ENCODE assay signal across 14 cellular contexts in genomic region chr2:106130251-106130998, GRCh38.
DNase-seq lines count a peak whose midpoint lies in the region; ATAC-seq and TF ChIP-seq lines count a peak whose summit lies in the region.
"Had no signal": no experiment of that assay in that cellular context is flagged by ENCODE, and none has a peak within 500 bp of the region (broad histone marks: within the 10 kb centered on the region; RNA-seq: fewer than 3 reads in every experiment).

No MANE protein-coding gene starts in this region.

- intact Hi-C loops in left ventricle myocardium superior (cut with micrococcal nuclease), result no loop called here
- intact Hi-C loops in upper lobe of right lung (cut with DNase I), result no loop called here

- H3K36me3 ChIP-seq in cardiac muscle cell (no peaks in the 10 kb centered on the region), upper lobe of right lung (peaks cover 2% of the 10 kb centered on the region)

- H3K27me3 ChIP-seq in cardiac muscle cell (no peaks in the 10 kb centered on the region), upper lobe of right lung (no peaks in the 10 kb centered on the region)
- H3K27me3 ChIP-seq: body of pancreas had no signal

- H3K4me3 ChIP-seq in cardiac muscle cell (no peak overlapping the region), upper lobe of right lung (no peak overlapping the region)
- H3K4me3 ChIP-seq: body of pancreas had no signal

- H3K27ac ChIP-seq in cardiac muscle cell (peak overlapping the region; percentile 76), upper lobe of right lung (no peak overlapping the region)
- H3K27ac ChIP-seq: body of pancreas had no signal

- peaks cover 6% of the 10 kb centered on the region for H3K4me1 ChIP-seq in cardiac muscle cell (ENCODE audit: low read depth)
- no peaks in the 10 kb centered on the region for H3K4me1 ChIP-seq in upper lobe of right lung

- ATAC-seq in left ventricle myocardium superior (no peak), SK-N-SH treated with all-trans-retinoic acid at 6 μM for 48 hours (peak; percentile 34; the same call in 2 of the 3 replicates), upper lobe of right lung (peak; percentile 13), HG02981 (IDR thresholded peaks at IDR 0.05; ENCODE audit: unreplicated experiment) (no peak), GM18868 (IDR thresholded peaks at IDR 0.05; ENCODE audit: unreplicated experiment) (no peak), GM18873 (IDR thresholded peaks at IDR 0.05; ENCODE audit: low FRiP score, unreplicated experiment) (no peak)
- ATAC-seq: body of pancreas had no signal

- no peak for DNase-seq in cardiac muscle cell (ENCODE audit: low read depth in 1 of 2, low spot score in 1 of 2)
- DNase-seq in left ventricle myocardium superior, result no peak
- DNase-seq in islet precursor cell, result peak; percentile 52
- no peak for DNase-seq in upper lobe of right lung
- DNase-seq: activated CD8-positive, alpha-beta memory T cell treated with anti-CD3 and anti-CD28 coated beads, Interleukin-2, amount 50 U/mL, for 4 hours; body of pancreas; foreskin melanocyte; KBM-7; NCI-H446 treated with DMSO at 0.1 percent for 48 hours; SW 1271 had no signal

- TF ChIP-seq CTCF in cardiac muscle cell (IDR thresholded peaks at IDR 0.05; ENCODE audit: low read depth, low read length), result no peak
- no peak for TF ChIP-seq CTCF in upper lobe of right lung (IDR thresholded peaks at IDR 0.05)

- H3K9me3 ChIP-seq in cardiac muscle cell (ENCODE audit: low read depth), result no peaks in the 10 kb centered on the region
- no peaks in the 10 kb centered on the region for H3K9me3 ChIP-seq in upper lobe of right lung
- H3K9me3 ChIP-seq: body of pancreas had no signal

TF ChIP-seq in SK-N-SH treated with all-trans-retinoic acid at 6 μM for 48 hours, 23 proteins besides CTCF, POLR2A, EP300 and RAD21:
- TF ChIP-seq CSRNP3 (CRISPR knock-in tag; IDR thresholded peaks at IDR 0.05), result no peak
- no peak for TF ChIP-seq TOX (CRISPR knock-in tag; IDR thresholded peaks at IDR 0.05; ENCODE audit: borderline replicate concordance)
- TF ChIP-seq ZFP3 (CRISPR knock-in tag; IDR thresholded peaks at IDR 0.05), result no peak
- TF ChIP-seq ZNF70 (CRISPR knock-in tag; IDR thresholded peaks at IDR 0.05), result no peak
- TF ChIP-seq ISL1 (CRISPR knock-in tag; IDR thresholded peaks at IDR 0.05), result no peak
- TF ChIP-seq ARNTL (CRISPR knock-in tag; IDR thresholded peaks at IDR 0.05; ENCODE audit: borderline replicate concordance, low read depth), result no peak
- TF ChIP-seq POU6F1 (CRISPR knock-in tag; IDR thresholded peaks at IDR 0.05; ENCODE audit: borderline replicate concordance, low read depth), result no peak
- no peak for TF ChIP-seq ZFP30 (CRISPR knock-in tag; IDR thresholded peaks at IDR 0.05)
- no peak for TF ChIP-seq ZNF565 (CRISPR knock-in tag; conservative IDR thresholded peaks at IDR 0.05; ENCODE audit: low read depth)
- TF ChIP-seq RARB (CRISPR knock-in tag; IDR thresholded peaks at IDR 0.05), result no peak
TF ChIP-seq in SK-N-SH treated with all-trans-retinoic acid at 6 μM for 48 hours: peak in this region for 0.

Comparison
In these comparisons a context has a peak if more than half of its experiments do, and no peak if none do; other contexts are left out.
1. ATAC-seq: peak in SK-N-SH treated with all-trans-retinoic acid at 6 μM for 48 hours (single experiment) and upper lobe of right lung (single experiment); none in left ventricle myocardium superior (single experiment), HG02981 (single experiment), GM18868 (single experiment) and GM18873 (single experiment).